In the genomic region with DNA sequence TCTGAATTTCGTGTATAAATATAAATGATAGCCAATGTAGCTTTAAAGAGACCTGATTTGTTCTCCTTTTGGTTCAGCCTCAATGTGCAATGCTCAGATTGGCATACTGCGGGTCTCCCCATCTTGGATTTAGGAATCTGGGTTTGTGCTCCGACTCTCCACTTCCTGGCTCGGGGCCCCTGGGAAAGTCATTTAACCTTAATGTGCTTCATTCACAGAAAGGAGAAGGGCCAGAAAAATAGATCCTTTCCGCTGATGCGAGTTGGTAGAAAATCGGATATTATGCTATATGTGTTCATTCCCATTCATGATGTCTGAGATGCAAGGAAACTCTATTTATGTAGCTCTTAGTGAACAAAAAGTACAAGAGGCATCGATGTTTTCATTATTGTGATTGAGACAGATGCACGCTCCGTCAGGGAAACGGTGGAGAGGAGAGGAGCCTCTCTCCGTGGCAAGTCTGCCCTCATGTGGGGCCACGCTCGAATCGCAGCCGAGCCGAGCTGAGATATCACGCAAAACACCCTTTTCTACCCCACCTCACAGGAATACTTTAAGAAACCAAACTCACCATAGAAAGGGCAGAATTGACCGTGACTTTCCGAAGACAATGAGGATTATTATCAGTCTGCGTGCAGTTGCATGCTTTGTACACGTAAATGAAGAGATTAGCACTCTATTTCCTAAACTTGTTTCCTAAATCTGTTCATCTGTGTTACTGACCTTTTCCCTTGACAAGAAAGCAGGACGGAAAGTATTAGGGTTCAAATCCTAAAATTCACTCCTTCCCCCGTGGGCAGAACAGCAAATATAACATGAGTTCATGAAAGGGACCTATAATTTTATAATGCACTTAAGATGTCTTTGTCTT, we compare ENCODE assay signal across 1 cellular context.
TF ChIP-seq lines count a peak whose summit lies in the region.

No MANE protein-coding gene starts in this region.

TF ChIP-seq in K562, 482 proteins besides CTCF, POLR2A, EP300 and RAD21 (continued from another document):
- 0 out of 2 replicates have a peak, but pooled peaks have one; percentile 19 for TF ChIP-seq CTBP1 (IDR thresholded peaks at IDR 0.05; ENCODE audit: borderline replicate concordance)
- no peak for TF ChIP-seq ZBTB8A (IDR thresholded peaks at IDR 0.05; ENCODE audit: partially characterized antibody)
- TF ChIP-seq FOXK2 (conservative IDR thresholded peaks at IDR 0.05 in 1 of 2, IDR thresholded peaks at IDR 0.05 in 1 of 2; ENCODE audit: low read depth in 2 of 2): peak in 1 of 2 experiments; percentile 17; a peak in 1 of 4 replicates
- TF ChIP-seq ARID2 (IDR thresholded peaks at IDR 0.05): 0 out of 2 replicates have a peak, but pooled peaks have one; percentile 47
- TF ChIP-seq DEAF1 (CRISPR knock-in tag; IDR thresholded peaks at IDR 0.05): peak; percentile 80
- TF ChIP-seq ZNF449 (CRISPR knock-in tag; IDR thresholded peaks at IDR 0.05): no peak
- TF ChIP-seq XRCC5 (IDR thresholded peaks at IDR 0.05; ENCODE audit: low read depth, low read length): peak; percentile 68; the same call in 1 of the 2 replicates
- TF ChIP-seq MAZ (CRISPR knock-in tag; conservative IDR thresholded peaks at IDR 0.05 in 1 of 2, IDR thresholded peaks at IDR 0.05 in 1 of 2): 0 out of 4 replicates have a peak, but pooled peaks of 1 of the 2 experiments have one; percentile 15
- peak; percentile 37; the same call in 1 of the 2 replicates for TF ChIP-seq L3MBTL2 (IDR thresholded peaks at IDR 0.05)
- peak; percentile 42; the same call in 1 of the 2 replicates for TF ChIP-seq ATF7 (IDR thresholded peaks at IDR 0.05)
- 0 out of 2 replicates have a peak, but pooled peaks have one; percentile 18 for TF ChIP-seq RB1 (IDR thresholded peaks at IDR 0.05; ENCODE audit: low read depth)
- TF ChIP-seq, protein P1, sequence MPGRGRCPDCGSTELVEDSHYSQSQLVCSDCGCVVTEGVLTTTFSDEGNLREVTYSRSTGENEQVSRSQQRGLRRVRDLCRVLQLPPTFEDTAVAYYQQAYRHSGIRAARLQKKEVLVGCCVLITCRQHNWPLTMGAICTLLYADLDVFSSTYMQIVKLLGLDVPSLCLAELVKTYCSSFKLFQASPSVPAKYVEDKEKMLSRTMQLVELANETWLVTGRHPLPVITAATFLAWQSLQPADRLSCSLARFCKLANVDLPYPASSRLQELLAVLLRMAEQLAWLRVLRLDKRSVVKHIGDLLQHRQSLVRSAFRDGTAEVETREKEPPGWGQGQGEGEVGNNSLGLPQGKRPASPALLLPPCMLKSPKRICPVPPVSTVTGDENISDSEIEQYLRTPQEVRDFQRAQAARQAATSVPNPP (IDR thresholded peaks at IDR 0.05; ENCODE audit: borderline replicate concordance, insufficient read depth, insufficient read length): no peak
- TF ChIP-seq, protein P2, sequence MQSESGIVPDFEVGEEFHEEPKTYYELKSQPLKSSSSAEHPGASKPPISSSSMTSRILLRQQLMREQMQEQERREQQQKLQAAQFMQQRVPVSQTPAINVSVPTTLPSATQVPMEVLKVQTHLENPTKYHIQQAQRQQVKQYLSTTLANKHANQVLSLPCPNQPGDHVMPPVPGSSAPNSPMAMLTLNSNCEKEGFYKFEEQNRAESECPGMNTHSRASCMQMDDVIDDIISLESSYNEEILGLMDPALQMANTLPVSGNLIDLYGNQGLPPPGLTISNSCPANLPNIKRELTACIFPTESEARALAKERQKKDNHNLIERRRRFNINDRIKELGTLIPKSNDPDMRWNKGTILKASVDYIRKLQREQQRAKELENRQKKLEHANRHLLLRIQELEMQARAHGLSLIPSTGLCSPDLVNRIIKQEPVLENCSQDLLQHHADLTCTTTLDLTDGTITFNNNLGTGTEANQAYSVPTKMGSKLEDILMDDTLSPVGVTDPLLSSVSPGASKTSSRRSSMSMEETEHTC (IDR thresholded peaks at IDR 0.05): no peak
- 0 out of 2 replicates have a peak, but pooled peaks have one; percentile 12 for TF ChIP-seq DPF2 (IDR thresholded peaks at IDR 0.05)
- peak; percentile 40; the same call in 1 of the 2 replicates for TF ChIP-seq STAG1 (CRISPR knock-in tag; IDR thresholded peaks at IDR 0.05; ENCODE audit: borderline replicate concordance)
- TF ChIP-seq, protein P3, sequence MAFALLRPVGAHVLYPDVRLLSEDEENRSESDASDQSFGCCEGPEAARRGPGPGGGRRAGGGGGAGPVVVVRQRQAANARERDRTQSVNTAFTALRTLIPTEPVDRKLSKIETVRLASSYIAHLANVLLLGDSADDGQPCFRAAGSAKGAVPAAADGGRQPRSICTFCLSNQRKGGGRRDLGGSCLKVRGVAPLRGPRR (CRISPR knock-in tag; IDR thresholded peaks at IDR 0.05): no peak
- no peak for TF ChIP-seq RFX7 (CRISPR knock-in tag; IDR thresholded peaks at IDR 0.05)
- no peak for TF ChIP-seq ARID3B (CRISPR knock-in tag; IDR thresholded peaks at IDR 0.05; ENCODE audit: borderline replicate concordance)
- 0 out of 2 replicates have a peak, but pooled peaks have one; percentile 19 for TF ChIP-seq SOX6 (IDR thresholded peaks at IDR 0.05)
- no peak for TF ChIP-seq CBX2 (IDR thresholded peaks at IDR 0.05; ENCODE audit: insufficient read depth, low read length, poor library complexity, severe bottlenecking)
- no peak for TF ChIP-seq THAP7 (CRISPR knock-in tag; IDR thresholded peaks at IDR 0.05)
- TF ChIP-seq, protein P4, sequence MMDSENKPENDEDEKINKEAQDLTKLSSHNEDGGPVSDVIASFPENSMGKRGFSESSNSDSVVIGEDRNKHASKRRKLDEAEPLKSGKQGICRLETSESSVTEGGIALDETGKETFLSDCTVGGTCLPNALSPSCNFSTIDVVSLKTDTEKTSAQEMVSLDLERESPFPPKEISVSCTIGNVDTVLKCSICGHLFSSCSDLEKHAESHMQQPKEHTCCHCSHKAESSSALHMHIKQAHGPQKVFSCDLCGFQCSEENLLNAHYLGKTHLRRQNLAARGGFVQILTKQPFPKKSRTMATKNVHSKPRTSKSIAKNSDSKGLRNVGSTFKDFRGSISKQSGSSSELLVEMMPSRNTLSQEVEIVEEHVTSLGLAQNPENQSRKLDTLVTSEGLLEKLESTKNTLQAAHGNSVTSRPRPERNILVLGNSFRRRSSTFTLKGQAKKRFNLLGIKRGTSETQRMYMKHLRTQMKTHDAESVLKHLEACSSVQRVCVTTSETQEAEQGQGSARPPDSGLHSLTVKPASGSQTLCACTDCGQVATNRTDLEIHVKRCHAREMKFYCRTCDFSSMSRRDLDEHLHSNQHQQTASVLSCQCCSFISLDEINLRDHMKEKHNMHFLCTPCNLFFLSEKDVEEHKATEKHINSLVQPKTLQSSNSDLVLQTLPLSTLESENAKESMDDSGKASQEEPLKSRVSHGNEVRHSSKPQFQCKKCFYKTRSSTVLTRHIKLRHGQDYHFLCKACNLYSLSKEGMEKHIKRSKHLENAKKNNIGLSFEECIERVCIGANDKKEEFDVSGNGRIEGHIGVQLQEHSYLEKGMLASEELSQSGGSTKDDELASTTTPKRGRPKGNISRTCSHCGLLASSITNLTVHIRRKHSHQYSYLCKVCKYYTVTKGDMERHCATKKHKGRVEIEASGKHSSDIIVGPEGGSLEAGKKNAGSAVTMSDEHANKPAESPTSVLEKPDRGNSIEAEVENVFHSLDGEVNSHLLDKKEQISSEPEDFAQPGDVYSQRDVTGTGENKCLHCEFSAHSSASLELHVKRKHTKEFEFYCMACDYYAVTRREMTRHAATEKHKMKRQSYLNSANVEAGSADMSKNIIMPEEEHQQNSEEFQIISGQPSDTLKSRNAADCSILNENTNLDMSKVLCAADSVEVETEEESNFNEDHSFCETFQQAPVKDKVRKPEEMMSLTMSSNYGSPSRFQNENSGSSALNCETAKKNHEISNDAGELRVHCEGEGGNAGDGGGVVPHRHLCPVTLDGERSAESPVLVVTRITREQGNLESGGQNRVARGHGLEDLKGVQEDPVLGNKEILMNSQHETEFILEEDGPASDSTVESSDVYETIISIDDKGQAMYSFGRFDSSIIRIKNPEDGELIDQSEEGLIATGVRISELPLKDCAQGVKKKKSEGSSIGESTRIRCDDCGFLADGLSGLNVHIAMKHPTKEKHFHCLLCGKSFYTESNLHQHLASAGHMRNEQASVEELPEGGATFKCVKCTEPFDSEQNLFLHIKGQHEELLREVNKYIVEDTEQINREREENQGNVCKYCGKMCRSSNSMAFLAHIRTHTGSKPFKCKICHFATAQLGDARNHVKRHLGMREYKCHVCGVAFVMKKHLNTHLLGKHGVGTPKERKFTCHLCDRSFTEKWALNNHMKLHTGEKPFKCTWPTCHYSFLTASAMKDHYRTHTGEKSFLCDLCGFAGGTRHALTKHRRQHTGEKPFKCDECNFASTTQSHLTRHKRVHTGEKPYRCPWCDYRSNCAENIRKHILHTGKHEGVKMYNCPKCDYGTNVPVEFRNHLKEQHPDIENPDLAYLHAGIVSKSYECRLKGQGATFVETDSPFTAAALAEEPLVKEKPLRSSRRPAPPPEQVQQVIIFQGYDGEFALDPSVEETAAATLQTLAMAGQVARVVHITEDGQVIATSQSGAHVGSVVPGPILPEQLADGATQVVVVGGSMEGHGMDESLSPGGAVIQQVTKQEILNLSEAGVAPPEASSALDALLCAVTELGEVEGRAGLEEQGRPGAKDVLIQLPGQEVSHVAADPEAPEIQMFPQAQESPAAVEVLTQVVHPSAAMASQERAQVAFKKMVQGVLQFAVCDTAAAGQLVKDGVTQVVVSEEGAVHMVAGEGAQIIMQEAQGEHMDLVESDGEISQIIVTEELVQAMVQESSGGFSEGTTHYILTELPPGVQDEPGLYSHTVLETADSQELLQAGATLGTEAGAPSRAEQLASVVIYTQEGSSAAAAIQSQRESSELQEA (IDR thresholded peaks at IDR 0.05; ENCODE audit: low read depth): no peak
- no peak for TF ChIP-seq NR3C1 (CRISPR knock-in tag; IDR thresholded peaks at IDR 0.05)
